1 cellular context compared by ENCODE assay signal in the genomic region with DNA sequence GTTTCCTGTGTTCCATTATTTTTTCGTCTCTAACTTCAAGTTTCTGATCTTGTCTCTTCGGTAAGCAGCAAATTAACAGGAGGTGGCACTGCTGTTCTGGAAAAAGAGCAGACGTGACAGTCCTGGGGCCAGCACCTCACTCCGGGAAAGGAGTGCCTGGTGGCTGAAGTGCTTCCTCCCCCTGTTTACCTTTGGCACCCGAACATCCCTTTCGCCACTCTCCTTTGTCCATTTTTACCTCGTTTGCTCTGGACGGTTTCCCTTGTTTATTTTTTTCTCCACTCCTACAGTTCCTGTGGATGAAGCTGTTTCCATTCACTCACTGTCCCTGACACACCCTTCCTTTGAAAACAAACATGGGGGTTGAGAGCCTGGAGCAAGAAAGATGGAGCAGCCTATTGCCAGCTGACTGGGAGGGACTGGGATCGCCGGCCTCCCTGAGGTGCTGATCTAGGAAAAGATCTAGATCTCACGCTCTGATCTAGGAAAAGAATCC.
TF ChIP-seq lines count a peak whose summit lies in the region.

No MANE protein-coding gene starts in this region.

TF ChIP-seq in HepG2, 621 proteins besides CTCF, POLR2A, EP300 and RAD21:
- no peak for TF ChIP-seq ZNF343 (CRISPR knock-in tag; IDR thresholded peaks at IDR 0.05)
- no peak for TF ChIP-seq NR2F2 (IDR thresholded peaks at IDR 0.05; ENCODE audit: borderline replicate concordance, low read depth)
- TF ChIP-seq ZNF296 (CRISPR knock-in tag; conservative IDR thresholded peaks at IDR 0.05): 0 out of 2 replicates have a peak, but pooled peaks have one; percentile 35
- no peak for TF ChIP-seq ZNF7 (CRISPR knock-in tag; IDR thresholded peaks at IDR 0.05)
- no peak for TF ChIP-seq ZNF839 (CRISPR knock-in tag; IDR thresholded peaks at IDR 0.05; ENCODE audit: borderline replicate concordance)
- TF ChIP-seq SMC3 (IDR thresholded peaks at IDR 0.05; ENCODE audit: low read length): peak; percentile 12; the same call in 1 of the 2 replicates
- no peak for TF ChIP-seq ZNF230 (CRISPR knock-in tag; IDR thresholded peaks at IDR 0.05)
- TF ChIP-seq SPEN (CRISPR knock-in tag; IDR thresholded peaks at IDR 0.05; ENCODE audit: low read depth): no peak
- TF ChIP-seq FOXA1 (IDR thresholded peaks at IDR 0.05): no peak
- TF ChIP-seq FOXA1 (CRISPR knock-in tag; IDR thresholded peaks at IDR 0.05): peak; percentile 47
- peak; percentile 58 for TF ChIP-seq STAG1 (CRISPR knock-in tag; IDR thresholded peaks at IDR 0.05)
- TF ChIP-seq ZNF501 (CRISPR knock-in tag; IDR thresholded peaks at IDR 0.05): 0 out of 2 replicates have a peak, but pooled peaks have one; percentile 22
- no peak for TF ChIP-seq NFIB (CRISPR knock-in tag; IDR thresholded peaks at IDR 0.05; ENCODE audit: borderline replicate concordance)
- no peak for TF ChIP-seq ZNF550 (CRISPR knock-in tag; IDR thresholded peaks at IDR 0.05; ENCODE audit: borderline replicate concordance)
- TF ChIP-seq U2AF1 (optimal IDR thresholded peaks at IDR 0.05; ENCODE audit: low read depth, low read length): no peak
- TF ChIP-seq ERF (CRISPR knock-in tag; IDR thresholded peaks at IDR 0.05): no peak
- no peak for TF ChIP-seq PHF8 (CRISPR knock-in tag; IDR thresholded peaks at IDR 0.05)
- 0 out of 2 replicates have a peak, but pooled peaks have one; percentile 8 for TF ChIP-seq SOX5 (CRISPR knock-in tag; IDR thresholded peaks at IDR 0.05; ENCODE audit: borderline replicate concordance)
- TF ChIP-seq, protein P1, sequence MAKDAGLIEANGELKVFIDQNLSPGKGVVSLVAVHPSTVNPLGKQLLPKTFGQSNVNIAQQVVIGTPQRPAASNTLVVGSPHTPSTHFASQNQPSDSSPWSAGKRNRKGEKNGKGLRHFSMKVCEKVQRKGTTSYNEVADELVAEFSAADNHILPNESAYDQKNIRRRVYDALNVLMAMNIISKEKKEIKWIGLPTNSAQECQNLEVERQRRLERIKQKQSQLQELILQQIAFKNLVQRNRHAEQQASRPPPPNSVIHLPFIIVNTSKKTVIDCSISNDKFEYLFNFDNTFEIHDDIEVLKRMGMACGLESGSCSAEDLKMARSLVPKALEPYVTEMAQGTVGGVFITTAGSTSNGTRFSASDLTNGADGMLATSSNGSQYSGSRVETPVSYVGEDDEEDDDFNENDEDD (CRISPR knock-in tag; IDR thresholded peaks at IDR 0.05; ENCODE audit: borderline replicate concordance): no peak
- no peak for TF ChIP-seq CBX1 (IDR thresholded peaks at IDR 0.05; ENCODE audit: low read depth)
- TF ChIP-seq, protein P2, sequence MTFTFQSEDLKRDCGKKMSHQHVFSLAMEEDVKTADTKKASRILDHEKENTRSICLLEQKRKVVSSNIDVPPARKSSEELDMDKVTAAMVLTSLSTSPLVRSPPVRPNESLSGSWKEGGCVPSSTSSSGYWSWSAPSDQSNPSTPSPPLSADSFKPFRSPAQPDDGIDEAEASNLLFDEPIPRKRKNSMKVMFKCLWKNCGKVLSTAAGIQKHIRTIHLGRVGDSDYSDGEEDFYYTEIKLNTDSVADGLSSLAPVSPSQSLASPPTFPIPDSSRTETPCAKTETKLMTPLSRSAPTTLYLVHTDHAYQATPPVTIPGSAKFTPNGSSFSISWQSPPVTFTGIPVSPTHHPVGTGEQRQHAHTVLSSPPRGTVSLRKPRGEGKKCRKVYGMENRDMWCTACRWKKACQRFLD (CRISPR knock-in tag; IDR thresholded peaks at IDR 0.05; ENCODE audit: borderline replicate concordance): no peak
- TF ChIP-seq PAX8 (CRISPR knock-in tag; IDR thresholded peaks at IDR 0.05; ENCODE audit: borderline replicate concordance): no peak
- no peak for TF ChIP-seq ZNF782 (CRISPR knock-in tag; IDR thresholded peaks at IDR 0.05; ENCODE audit: borderline replicate concordance)
